ENCODE assay signal across 10 cellular contexts in the genomic region with DNA sequence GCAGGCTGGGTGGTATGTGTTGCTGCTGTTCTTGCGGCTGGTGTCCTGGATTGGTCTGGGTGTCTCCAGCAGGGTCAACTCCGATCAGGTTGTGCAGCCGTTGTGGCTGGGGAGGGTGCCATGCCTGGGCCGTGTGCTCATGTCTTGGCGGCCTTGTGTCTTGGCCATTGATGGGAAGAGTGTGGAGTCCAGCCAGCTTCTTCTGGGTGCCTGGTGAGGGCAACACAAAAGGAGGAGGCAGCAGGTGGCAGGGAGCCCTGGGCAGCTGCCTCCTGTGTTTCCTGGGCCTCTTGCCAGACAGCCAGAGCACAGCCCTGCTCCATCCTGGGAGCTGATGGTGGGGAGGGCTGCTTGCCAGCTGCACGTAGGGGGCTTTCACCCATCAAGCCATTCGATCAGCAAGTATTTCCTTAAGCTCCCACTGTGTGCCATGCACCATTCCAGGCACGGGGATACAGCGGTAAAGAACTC. TPM values are rescaled to one million over a fixed set of nuclear protein-coding genes. Genes with fewer than 3 reads are reported as not detected.
A peak's percentile ranks its signal among the peaks of the same experiment; 100 is the strongest.
DNase-seq lines count a peak whose midpoint lies in the region; ATAC-seq and TF ChIP-seq lines count a peak whose summit lies in the region.
"Had no signal": no experiment of that assay in that cellular context is flagged by ENCODE, and none has a peak within 500 bp of the region (broad histone marks: within the 10 kb centered on the region; RNA-seq: fewer than 3 reads in every experiment).

No MANE protein-coding gene starts in this region.

- H3K27me3 ChIP-seq in SJCRH30 (no peaks in the 10 kb centered on the region), left ventricle myocardium inferior (ENCODE audit: low read depth) (no peaks in the 10 kb centered on the region), thyroid gland (no peaks in the 10 kb centered on the region)

- WGBS in thyroid gland, 2 donors = 43 to 55% methylated on average over 8 to 9 of the region's 9 CpGs

- no peak overlapping the region for H3K27ac ChIP-seq in SJCRH30
- peak overlapping the region; percentile 82 for H3K27ac ChIP-seq in left ventricle myocardium inferior (replicated peaks)
- no peak overlapping the region for H3K27ac ChIP-seq in thyroid gland

- H3K36me3 ChIP-seq in SJCRH30 = no peaks in the 10 kb centered on the region
- no peaks in the 10 kb centered on the region for H3K36me3 ChIP-seq in left ventricle myocardium inferior
- H3K36me3 ChIP-seq in thyroid gland = no peaks in the 10 kb centered on the region

- TF ChIP-seq POLR2A in thyroid gland (IDR thresholded peaks at IDR 0.05) (no peak), GM18505 (IDR thresholded peaks at IDR 0.05; ENCODE audit: borderline replicate concordance, extremely low read depth, insufficient read depth, insufficient read length) (no peak)

- H3K4me3 ChIP-seq in SJCRH30 = no peak overlapping the region
- H3K4me3 ChIP-seq in left ventricle myocardium inferior = no peak overlapping the region
- H3K4me3 ChIP-seq in thyroid gland (replicated peaks in 1 of 3) = no peak overlapping the region

- H3K4me1 ChIP-seq in SJCRH30 (peaks cover 5% of the 10 kb centered on the region; the same call in 1 of the 2 replicates), left ventricle myocardium inferior (peaks cover 49% of the 10 kb centered on the region), thyroid gland (peaks cover 6 to 11% of the 10 kb centered on the region in 2 donors)

- H3K9me3 ChIP-seq in SJCRH30 (replicated peaks) (no peaks in the 10 kb centered on the region), left ventricle myocardium inferior (replicated peaks) (no peaks in the 10 kb centered on the region), thyroid gland (no peaks in the 10 kb centered on the region)

- ATAC-seq in GM18505 (IDR thresholded peaks at IDR 0.05; ENCODE audit: unreplicated experiment) (no peak), GM21619 (IDR thresholded peaks at IDR 0.05; ENCODE audit: unreplicated experiment) (no peak)
- ATAC-seq in activated T-cell treated with anti-CD3 and anti-CD28 coated beads, Interleukin-2, amount 50 U/mL, for 4 hours = no peak

- intact Hi-C loops in left ventricle myocardium inferior (cut with micrococcal nuclease) (no loop called here), thyroid gland (cut with DNase I) (no loop called here)

- peaks cover 12% of the 10 kb centered on the region for H3K36me3 Mint-ChIP-seq in activated T-cell treated with anti-CD3 and anti-CD28 coated beads, Interleukin-2, amount 50 U/mL, for 4 hours (ENCODE audit: insufficient read depth)

- TF ChIP-seq CTCF in left ventricle myocardium inferior (IDR thresholded peaks at IDR 0.05; ENCODE audit: borderline replicate concordance) (no peak), thyroid gland (IDR thresholded peaks at IDR 0.05) (no peak)

- H3K4me3 Mint-ChIP-seq in activated T-cell treated with anti-CD3 and anti-CD28 coated beads, Interleukin-2, amount 50 U/mL, for 4 hours = no peak overlapping the region
- H3K4me3 Mint-ChIP-seq: central memory CD8-positive, alpha-beta T cell had no signal

- DNase-seq in NCI-H2081 (lab: John Stamatoyannopoulos, UW) = peak; percentile 38 to 68
- DNase-seq in NCI-H2081 treated with DMSO at 0.1 percent for 48 hours (lab: John Stamatoyannopoulos, UW) = no peak
- peak; percentile 45 to 57 for DNase-seq in SJCRH30
- peak; percentile 68 for DNase-seq in left ventricle myocardium inferior
- DNase-seq in thyroid gland = peak; percentile 72 to 73
- DNase-seq in activated T-cell treated with anti-CD3 and anti-CD28 coated beads, Interleukin-2, amount 50 U/mL, for 4 hours = no peak
- DNase-seq: activated CD8-positive, alpha-beta memory T cell treated with anti-CD3 and anti-CD28 coated beads for 24 hours had no signal

- no peaks in the 10 kb centered on the region for H3K27me3 Mint-ChIP-seq in activated T-cell treated with anti-CD3 and anti-CD28 coated beads, Interleukin-2, amount 50 U/mL, for 4 hours (ENCODE audit: low read depth)

- H3K9me3 Mint-ChIP-seq in activated T-cell treated with anti-CD3 and anti-CD28 coated beads, Interleukin-2, amount 50 U/mL, for 4 hours = no peaks in the 10 kb centered on the region
- H3K9me3 Mint-ChIP-seq: central memory CD8-positive, alpha-beta T cell had no signal

- H3K4me1 Mint-ChIP-seq in activated T-cell treated with anti-CD3 and anti-CD28 coated beads, Interleukin-2, amount 50 U/mL, for 4 hours (ENCODE audit: low read depth) = peaks cover 17% of the 10 kb centered on the region

RNA-seq across cellular contexts. Expression of gene CHAC1, which starts 4.3 kb away (rescaled TPM):
- total RNA-seq in SJCRH30 (2014; rRNA removed; shearing (Covaris generic)) = 1.0 and 2.5 TPM in 2 replicates
- total RNA-seq in left ventricle myocardium inferior (1.3 TPM), thyroid gland (1 to 10 TPM; 1.1 to 3.1 (median 1.8) TPM)
- 10 to 100 TPM; 12.0 to 31.3 (median 20.8) TPM for total RNA-seq in activated T-cell treated with anti-CD3 and anti-CD28 coated beads, Interleukin-2, amount 50 U/mL, for 4 hours

RNA-seq across cellular contexts. Expression of gene DLL4, which starts 28.5 kb away (rescaled TPM):
- total RNA-seq in SJCRH30 (2014; rRNA removed; shearing (Covaris generic)) = 0.43 and 0.48 TPM in 2 replicates
- total RNA-seq in left ventricle myocardium inferior (11.1 TPM), thyroid gland (10 to 100 TPM in 3 of 4 donors, 1 to 10 TPM in 1; 6.8 to 27.1 (median 10.8) TPM)
- total RNA-seq in activated T-cell treated with anti-CD3 and anti-CD28 coated beads, Interleukin-2, amount 50 U/mL, for 4 hours = under 1 TPM; 0.05 to 0.38 (median 0.37) TPM

Comparison
In these comparisons a context has a peak if more than half of its experiments do, and no peak if none do; other contexts are left out.
1. DNase-seq: peak in NCI-H2081 (2 of 2), SJCRH30 (2 of 2), left ventricle myocardium inferior (single experiment) and thyroid gland (2 of 2); none in NCI-H2081 treated with DMSO at 0.1 percent for 48 hours (single experiment) and activated T-cell treated with anti-CD3 and anti-CD28 coated beads, Interleukin-2, amount 50 U/mL, for 4 hours (single experiment).